In the genomic region with DNA sequence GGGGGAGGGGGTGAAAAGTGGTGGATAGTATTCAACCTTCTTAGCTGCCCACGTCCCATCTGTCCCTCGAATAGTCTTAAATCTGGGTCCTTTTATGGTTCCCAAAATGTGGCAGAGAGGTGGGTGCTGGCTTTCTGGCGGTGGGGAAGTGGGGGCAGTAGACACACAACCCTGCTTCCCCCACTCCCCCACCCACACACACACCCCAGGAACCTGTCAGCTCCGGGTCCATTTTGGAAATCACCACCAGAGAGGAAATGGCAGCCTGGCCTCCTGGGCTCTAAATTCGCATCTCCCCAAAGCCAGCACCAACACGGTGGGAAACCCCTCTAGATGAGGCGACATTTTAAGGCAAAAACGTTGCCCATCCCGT, we compare ENCODE assay signal across 11 cellular contexts. TPM values are rescaled to one million over a fixed set of nuclear protein-coding genes. Genes with fewer than 3 reads are reported as not detected.
DNase-seq lines count a peak whose midpoint lies in the region; ATAC-seq and TF ChIP-seq lines count a peak whose summit lies in the region.
"Had no signal": no experiment of that assay in that cellular context is flagged by ENCODE, and none has a peak within 500 bp of the region (broad histone marks: within the 10 kb centered on the region; RNA-seq: fewer than 3 reads in every experiment).

No MANE protein-coding gene starts in this region.

- H3K27ac ChIP-seq in HUES64 (ENCODE audit: low read depth, low read length), result no peak overlapping the region
- no peak overlapping the region for H3K27ac ChIP-seq in effector memory CD4-positive, alpha-beta T cell (ENCODE audit: insufficient read depth, low read length, poor library complexity, severe bottlenecking)
- H3K27ac ChIP-seq in osteoblast (ENCODE audit: low read depth, low read length), result no peak overlapping the region
- H3K27ac ChIP-seq: heart right ventricle had no signal

- H3K27me3 ChIP-seq in HUES64 (ENCODE audit: insufficient read depth, low read length), result peaks cover 37% of the 10 kb centered on the region
- H3K27me3 ChIP-seq in effector memory CD4-positive, alpha-beta T cell (replicated peaks; ENCODE audit: control insufficient read depth, insufficient read depth, low read length, poor library complexity, severe bottlenecking), result peaks cover 6% of the 10 kb centered on the region
- peaks cover 23% of the 10 kb centered on the region for H3K27me3 ChIP-seq in osteoblast (ENCODE audit: insufficient read depth, low read length)

- H4K20me1 ChIP-seq in osteoblast (ENCODE audit: insufficient read depth, low read length), result no peaks in the 10 kb centered on the region

- ATAC-seq in GM18517 (IDR thresholded peaks at IDR 0.05; ENCODE audit: unreplicated experiment), result no peak
- ATAC-seq in left colon, result no peak

- H3K36me3 ChIP-seq in HUES64 (ENCODE audit: insufficient read depth, low read length), result no peaks in the 10 kb centered on the region
- H3K36me3 ChIP-seq in effector memory CD4-positive, alpha-beta T cell (ENCODE audit: control insufficient read depth, insufficient read depth, low read length), result no peaks in the 10 kb centered on the region
- no peaks in the 10 kb centered on the region for H3K36me3 ChIP-seq in osteoblast (ENCODE audit: insufficient read depth, low read length)
- H3K36me3 ChIP-seq: heart right ventricle had no signal

- H3K4me3 ChIP-seq in HUES64 (ENCODE audit: low read length) (peak overlapping the region; percentile 67), osteoblast (ENCODE audit: insufficient read depth, low read length) (peak overlapping the region; percentile 58)
- peak overlapping the region; percentile 52 for H3K4me3 ChIP-seq in effector memory CD4-positive, alpha-beta T cell (ENCODE audit: insufficient read depth, low read depth, low read length, poor library complexity, severe bottlenecking)

- no peak overlapping the region for H2AFZ ChIP-seq in osteoblast (ENCODE audit: low read length)

- H3K4me1 ChIP-seq in HUES64 (ENCODE audit: insufficient read depth, low read length) (peaks cover 6% of the 10 kb centered on the region; the same call in 1 of the 2 replicates), osteoblast (ENCODE audit: insufficient read depth, low read length) (peaks cover 10% of the 10 kb centered on the region)
- H3K4me1 ChIP-seq in effector memory CD4-positive, alpha-beta T cell (ENCODE audit: control insufficient read depth, insufficient read depth, low read length, poor library complexity, severe bottlenecking), result peaks cover 12% of the 10 kb centered on the region

- no peak for TF ChIP-seq CTCF in osteoblast (IDR thresholded peaks at IDR 0.05; ENCODE audit: extremely low read depth, low read depth, low read length)

- intact Hi-C loops in left colon (cut with DNase I, micrococcal nuclease), result no loop called here

- H3K4me2 ChIP-seq in osteoblast (ENCODE audit: insufficient read depth, low read length), result peak overlapping the region; percentile 64

- no peak overlapping the region for H3K9ac ChIP-seq in HUES64 (ENCODE audit: low read depth, low read length)

- DNase-seq in NCI-H2171 treated with DMSO at 0.1 percent for 48 hours (lab: John Stamatoyannopoulos, UW) (peak; percentile 7), NCI-H2171 (lab: John Stamatoyannopoulos, UW) (no peak), osteoblast (ENCODE audit: insufficient read length, low spot score, missing footprints) (no peak), left colon (no peak)
- no peak for DNase-seq in effector memory CD4-positive, alpha-beta T cell
- no peak for DNase-seq in stimulated activated naive CD4-positive, alpha-beta T cell treated with Interleukin-2 at 50 U/mL for 16 hours (lab: John Stamatoyannopoulos, UW)
- DNase-seq: activated CD4-positive, CD25-positive, alpha-beta regulatory T cell treated with anti-CD3 and anti-CD28 coated beads, Interleukin-2, amount 50 U/mL, for 72 hours; GDM1; heart right ventricle had no signal

- 20% methylated on average over 8 of the region's 9 CpGs for WGBS in HUES64

- no peaks in the 10 kb centered on the region for H3K9me3 ChIP-seq in HUES64 (ENCODE audit: insufficient read depth, low read depth, low read length)
- H3K9me3 ChIP-seq in effector memory CD4-positive, alpha-beta T cell (ENCODE audit: control insufficient read depth, low read length), result no peaks in the 10 kb centered on the region
- no peaks in the 10 kb centered on the region for H3K9me3 ChIP-seq in osteoblast (ENCODE audit: low read depth, low read length)
- H3K9me3 ChIP-seq: heart right ventricle had no signal

- H3K79me2 ChIP-seq in osteoblast (ENCODE audit: insufficient read depth, low read length), result no peaks in the 10 kb centered on the region

RNA-seq across cellular contexts. Expression of a gene that starts 0.8 kb away (rescaled TPM):
- 0.90 TPM for polyA plus RNA-seq in HUES64 (2013, experiment 1 of 2)
- 1.8 TPM for polyA plus RNA-seq in HUES64 (2013, experiment 2 of 2)
- 0.88 and 1.1 TPM in 2 replicates for total RNA-seq in osteoblast
- total RNA-seq in left colon, result under 1 TPM; 0.24 to 0.73 TPM

RNA-seq across cellular contexts. Expression of a gene that starts 9.3 kb away (rescaled TPM):
- 20.9 TPM for polyA plus RNA-seq in HUES64 (2013, experiment 1 of 2)
- polyA plus RNA-seq in HUES64 (2013, experiment 2 of 2), result 20.9 TPM
- 16.5 and 17.7 TPM in 2 replicates for total RNA-seq in osteoblast
- 10 to 100 TPM; 31.9 to 37.6 TPM for total RNA-seq in left colon
